Comparison of ENCODE assay signal across 8 cellular contexts in the genomic region with DNA sequence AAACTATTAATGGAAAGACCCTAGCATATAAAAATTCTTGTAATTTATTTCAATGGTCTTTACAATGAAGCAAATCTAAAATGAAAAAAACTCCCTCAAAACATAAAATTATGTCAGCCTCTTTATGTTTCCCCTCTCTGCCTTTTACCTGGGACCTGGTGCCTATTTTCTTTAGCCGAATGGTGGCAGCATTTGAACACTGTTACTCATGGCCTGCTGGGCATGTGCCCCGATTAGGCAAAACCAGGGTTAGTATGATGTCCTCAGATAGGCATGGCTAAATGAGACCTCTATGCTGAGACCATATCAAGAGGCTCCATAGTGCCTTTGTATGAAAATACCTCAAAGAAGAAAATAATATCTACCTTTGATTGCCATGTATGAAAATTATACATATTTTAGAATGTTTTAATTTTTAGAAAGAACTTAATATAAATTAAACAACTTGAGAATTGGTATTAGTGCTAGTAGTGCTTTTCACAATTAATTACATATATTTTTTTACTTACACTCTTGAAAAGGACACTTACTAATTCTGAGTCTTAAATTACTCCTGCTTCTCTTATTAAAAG. TPM values are rescaled to one million over a fixed set of nuclear protein-coding genes. Genes with fewer than 3 reads are reported as not detected.
DNase-seq lines count a peak whose midpoint lies in the region; ATAC-seq, FAIRE-seq and TF ChIP-seq lines count a peak whose summit lies in the region.

No MANE protein-coding gene starts in this region.

- BruUV-seq in mammary epithelial cell (replicated peaks; lab: Mats Ljungman, UMichigan) = no TSS peak

- H3K4me3 Mint-ChIP-seq in nephron progenitor cell = no peak overlapping the region

- peaks cover 3% of the 10 kb centered on the region for H3K27me3 ChIP-seq in mammary epithelial cell (ENCODE audit: insufficient read depth, low read length)

- no peak overlapping the region for H2AFZ ChIP-seq in mammary epithelial cell (ENCODE audit: low read depth, low read length)

- no peaks in the 10 kb centered on the region for H3K36me3 Mint-ChIP-seq in nephron progenitor cell (ENCODE audit: low read depth)

- H4K20me1 ChIP-seq in mammary epithelial cell (ENCODE audit: insufficient read depth, low read length) = no peaks in the 10 kb centered on the region

- no peaks in the 10 kb centered on the region for H3K9me3 ChIP-seq in A549
- H3K9me3 ChIP-seq in mammary epithelial cell (replicated peaks; ENCODE audit: insufficient read depth, low read length) = no peaks in the 10 kb centered on the region

- no peak for FAIRE-seq in A549 (lab: Jason Lieb, UNC)

- TF ChIP-seq POLR2A in A549 (IDR thresholded peaks at IDR 0.05; ENCODE audit: low read length) = no peak

- H3K4me1 ChIP-seq in A549 (no peaks in the 10 kb centered on the region), mammary epithelial cell (ENCODE audit: insufficient read depth, low read length) (no peaks in the 10 kb centered on the region)

- intact Hi-C loops in mammary epithelial cell (cut with micrococcal nuclease) = loop anchor here (1.0 kb wide), 3 partner anchors 52 to 136 kb away; no protein-coding TSS in a partner anchor

- POLR2A ChIA-PET in A549 (lab: Yijun Ruan, JAX) = no interaction called here

- no peak overlapping the region for H3K27ac Mint-ChIP-seq in nephron progenitor cell

- peaks cover 2% of the 10 kb centered on the region for H3K27me3 Mint-ChIP-seq in nephron progenitor cell (ENCODE audit: low read depth, poor library complexity)

- H3K4me2 ChIP-seq in A549 (no peak overlapping the region), mammary epithelial cell (ENCODE audit: insufficient read depth, low read depth, low read length) (no peak overlapping the region)

- in situ Hi-C loops in G401 (cut with HindIII; ENCODE audit: low sequenced_read_pairs) (no loop called here), mammary epithelial cell (cut with MboI; ENCODE audit: low sequenced_read_pairs in 2 of 2) (loop anchor here in 1 of 2 donors (10.0 kb wide), 1 partner anchor 90 kb away; no protein-coding TSS in a partner anchor)

- no peak overlapping the region for H3K4me3 ChIP-seq in A549
- no peak overlapping the region for H3K4me3 ChIP-seq in mammary epithelial cell (replicated peaks in 1 of 3; ENCODE audit: insufficient read depth in 1 of 3, low read depth in 2 of 3, low read length in 3 of 3)

- 2% methylated on average over 2 of the region's 2 CpGs for WGBS in A549 (ENCODE audit: missing lambda C conversion rate)
- WGBS in mammary epithelial cell (ENCODE audit: low coverage, missing lambda C conversion rate) = 0% methylated on average over 2 of the region's 2 CpGs

- DNase-seq in A549 (ENCODE audit: low read depth in 1 of 2, low spot score in 1 of 2) (peak; percentile 33 to 51), G401 (ENCODE audit: low spot score) (peak; percentile 20), NCI-H524 (lab: John Stamatoyannopoulos, UW) (peak; percentile 76 to 83), mammary epithelial cell (peak; percentile 41), pons (ENCODE audit: low spot score) (peak; percentile 21), nephron progenitor cell (no peak), cerebellar nuclear complex (lab: John Stamatoyannopoulos, UW) (no peak)

- no peaks in the 10 kb centered on the region for H3K9me3 Mint-ChIP-seq in nephron progenitor cell

- no peaks in the 10 kb centered on the region for H3K79me2 ChIP-seq in mammary epithelial cell (ENCODE audit: insufficient read depth, low read length)

- no peak overlapping the region for H3K27ac ChIP-seq in A549
- H3K27ac ChIP-seq in mammary epithelial cell (ENCODE audit: insufficient read depth, low read depth, low read length) = no peak overlapping the region

- no peak overlapping the region for H3K9ac ChIP-seq in mammary epithelial cell (ENCODE audit: insufficient read depth, low read length)

- ATAC-seq in A549 = peak; percentile 89 to 98
- ATAC-seq in HG02973 (IDR thresholded peaks at IDR 0.05; ENCODE audit: unreplicated experiment) = peak; percentile 72

- CTCF ChIA-PET in A549 (lab: Yijun Ruan, JAX) (interaction anchor here (0.8 to 1.9 kb wide), 6 partner anchors 11 to 135 kb away, joined by 3 to 10 read pairs (median 5); no protein-coding TSS in a partner anchor), mammary epithelial cell (lab: Charles Lee; ENCODE audit: low non-redundant PET) (interaction anchor here (0.6 kb wide), 1 partner anchor 675 kb away, joined by 3 read pairs; no protein-coding TSS in a partner anchor)

- dilution Hi-C loops in mammary epithelial cell (cut with HindIII; ENCODE audit: low sequenced_read_pairs) = no loop called here

- peak; percentile 82 to 89 for TF ChIP-seq RAD21 in A549 (conservative IDR thresholded peaks at IDR 0.05 in 1 of 2, IDR thresholded peaks at IDR 0.05 in 1 of 2)

- TF ChIP-seq CTCF in A549 (IDR thresholded peaks at IDR 0.05) (peak; percentile 78), mammary epithelial cell (conservative IDR thresholded peaks at IDR 0.05 in 1 of 2, IDR thresholded peaks at IDR 0.05 in 1 of 2; ENCODE audit: extremely low read depth in 1 of 2, insufficient read depth in 1 of 2, low read depth in 1 of 2, low read length in 2 of 2) (peak; percentile 60 to 73), nephron progenitor cell (IDR thresholded peaks at IDR 0.05) (no peak)

- H3K36me3 ChIP-seq in mammary epithelial cell (ENCODE audit: insufficient read depth, low read length) = no peaks in the 10 kb centered on the region

- TF ChIP-seq EP300 in A549 (IDR thresholded peaks at IDR 0.05) = no peak

- H3K4me1 Mint-ChIP-seq in nephron progenitor cell = peaks cover 9% of the 10 kb centered on the region

TF ChIP-seq in A549, 52 proteins besides CTCF, POLR2A, EP300 and RAD21:
- TF ChIP-seq, protein P1, sequence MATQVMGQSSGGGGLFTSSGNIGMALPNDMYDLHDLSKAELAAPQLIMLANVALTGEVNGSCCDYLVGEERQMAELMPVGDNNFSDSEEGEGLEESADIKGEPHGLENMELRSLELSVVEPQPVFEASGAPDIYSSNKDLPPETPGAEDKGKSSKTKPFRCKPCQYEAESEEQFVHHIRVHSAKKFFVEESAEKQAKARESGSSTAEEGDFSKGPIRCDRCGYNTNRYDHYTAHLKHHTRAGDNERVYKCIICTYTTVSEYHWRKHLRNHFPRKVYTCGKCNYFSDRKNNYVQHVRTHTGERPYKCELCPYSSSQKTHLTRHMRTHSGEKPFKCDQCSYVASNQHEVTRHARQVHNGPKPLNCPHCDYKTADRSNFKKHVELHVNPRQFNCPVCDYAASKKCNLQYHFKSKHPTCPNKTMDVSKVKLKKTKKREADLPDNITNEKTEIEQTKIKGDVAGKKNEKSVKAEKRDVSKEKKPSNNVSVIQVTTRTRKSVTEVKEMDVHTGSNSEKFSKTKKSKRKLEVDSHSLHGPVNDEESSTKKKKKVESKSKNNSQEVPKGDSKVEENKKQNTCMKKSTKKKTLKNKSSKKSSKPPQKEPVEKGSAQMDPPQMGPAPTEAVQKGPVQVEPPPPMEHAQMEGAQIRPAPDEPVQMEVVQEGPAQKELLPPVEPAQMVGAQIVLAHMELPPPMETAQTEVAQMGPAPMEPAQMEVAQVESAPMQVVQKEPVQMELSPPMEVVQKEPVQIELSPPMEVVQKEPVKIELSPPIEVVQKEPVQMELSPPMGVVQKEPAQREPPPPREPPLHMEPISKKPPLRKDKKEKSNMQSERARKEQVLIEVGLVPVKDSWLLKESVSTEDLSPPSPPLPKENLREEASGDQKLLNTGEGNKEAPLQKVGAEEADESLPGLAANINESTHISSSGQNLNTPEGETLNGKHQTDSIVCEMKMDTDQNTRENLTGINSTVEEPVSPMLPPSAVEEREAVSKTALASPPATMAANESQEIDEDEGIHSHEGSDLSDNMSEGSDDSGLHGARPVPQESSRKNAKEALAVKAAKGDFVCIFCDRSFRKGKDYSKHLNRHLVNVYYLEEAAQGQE (IDR thresholded peaks at IDR 0.05) = no peak
- peak; percentile 72 for TF ChIP-seq SMC3 (IDR thresholded peaks at IDR 0.05)

RNA-seq across cellular contexts. Expression of a gene that starts 22.5 kb away (rescaled TPM):
- 0.12 and 0.20 TPM in 2 replicates for polyA plus RNA-seq in A549 (2011; rRNA removed)
- polyA plus RNA-seq in A549 (2012; cell fraction: cytosol; rRNA removed) = not detected in 2 replicates
- not detected in 2 replicates for polyA plus RNA-seq in A549 (2012; cell fraction: nucleus; rRNA removed)
- 0.11 TPM in 1 of 3 replicates, not detected in the others for polyA plus RNA-seq in A549 (2017; fragmentation: RNase III; extraction: RNeasy Plus Mini Kit Qiagen cat#74134 plus additional on column Dnase treatment)
- polyA minus RNA-seq in A549 (2011; rRNA and poly(A)+ RNA removed) = not detected in 2 replicates
- not detected in 2 replicates for total RNA-seq in G401 (2014; rRNA removed; shearing (Covaris generic))
- under 1 TPM in 1 of 2 donors, not detected in 1; 0.26 TPM for total RNA-seq in mammary epithelial cell
- polyA plus RNA-seq in mammary epithelial cell = not detected
- not detected for polyA minus RNA-seq in mammary epithelial cell

Comparison
In these comparisons a context has a peak if more than half of its experiments do, and no peak if none do; other contexts are left out.
1. DNase-seq: peak in A549 (2 of 2), G401 (single experiment), NCI-H524 (2 of 2), mammary epithelial cell (single experiment) and pons (single experiment); none in nephron progenitor cell (single experiment) and cerebellar nuclear complex (0 of 2).